1 cellular context compared by ENCODE assay signal in the genomic region with DNA sequence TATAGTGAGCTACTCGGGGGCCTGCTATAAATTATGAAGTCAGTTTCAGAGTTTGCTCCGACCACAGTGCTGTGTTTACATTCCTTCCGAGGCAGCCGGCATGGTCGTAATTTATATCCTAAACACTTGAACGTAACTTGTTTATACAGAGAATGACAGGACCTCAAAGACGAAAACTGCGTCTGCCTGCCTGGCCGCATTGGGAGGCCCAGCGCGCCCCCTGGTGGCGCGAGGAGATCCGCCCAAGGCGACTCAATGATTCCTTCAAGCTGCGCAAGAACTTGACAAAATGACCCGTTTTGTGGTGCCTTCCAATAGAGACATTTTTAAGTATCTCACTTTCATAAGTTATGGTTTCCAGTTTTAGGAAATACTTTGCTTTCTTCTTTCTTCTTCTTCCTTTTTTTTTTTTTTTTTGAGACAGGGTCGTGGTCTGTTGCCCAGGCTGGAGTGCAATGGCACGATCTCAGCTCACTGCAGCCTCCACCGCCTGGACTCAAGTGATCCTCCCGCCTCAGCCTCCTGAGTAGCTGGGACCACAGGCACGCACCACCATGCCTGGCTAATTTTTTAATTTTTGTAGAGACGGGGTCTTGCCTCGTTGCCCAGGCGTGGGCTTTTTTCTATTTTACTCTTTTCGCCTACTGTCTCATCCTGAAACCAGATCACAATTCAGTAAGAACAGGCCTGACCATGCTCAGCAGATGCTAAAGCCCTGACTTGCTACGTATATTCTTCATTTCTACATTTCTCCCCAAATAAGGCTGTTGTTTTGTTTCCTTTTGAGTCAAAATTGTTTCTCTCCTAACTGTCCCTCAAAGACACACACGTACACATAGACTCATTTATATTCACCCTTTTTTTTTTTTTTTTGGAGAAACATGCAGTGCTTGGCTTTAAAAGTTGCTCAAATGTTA.
TF ChIP-seq lines count a peak whose summit lies in the region.

No MANE protein-coding gene starts in this region.

TF ChIP-seq in HEK293, 187 proteins besides CTCF, POLR2A, EP300 and RAD21 (continued from another document):
- TF ChIP-seq, protein P1, sequence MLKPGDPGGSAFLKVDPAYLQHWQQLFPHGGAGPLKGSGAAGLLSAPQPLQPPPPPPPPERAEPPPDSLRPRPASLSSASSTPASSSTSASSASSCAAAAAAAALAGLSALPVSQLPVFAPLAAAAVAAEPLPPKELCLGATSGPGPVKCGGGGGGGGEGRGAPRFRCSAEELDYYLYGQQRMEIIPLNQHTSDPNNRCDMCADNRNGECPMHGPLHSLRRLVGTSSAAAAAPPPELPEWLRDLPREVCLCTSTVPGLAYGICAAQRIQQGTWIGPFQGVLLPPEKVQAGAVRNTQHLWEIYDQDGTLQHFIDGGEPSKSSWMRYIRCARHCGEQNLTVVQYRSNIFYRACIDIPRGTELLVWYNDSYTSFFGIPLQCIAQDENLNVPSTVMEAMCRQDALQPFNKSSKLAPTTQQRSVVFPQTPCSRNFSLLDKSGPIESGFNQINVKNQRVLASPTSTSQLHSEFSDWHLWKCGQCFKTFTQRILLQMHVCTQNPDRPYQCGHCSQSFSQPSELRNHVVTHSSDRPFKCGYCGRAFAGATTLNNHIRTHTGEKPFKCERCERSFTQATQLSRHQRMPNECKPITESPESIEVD (tag by site-specific recombination; IDR thresholded peaks at IDR 0.05) = peak; percentile 95
- peak; percentile 92 for TF ChIP-seq ZEB2 (tag by site-specific recombination; IDR thresholded peaks at IDR 0.05)
- TF ChIP-seq GFI1B (tag by site-specific recombination; IDR thresholded peaks at IDR 0.05) = peak; percentile 29; the same call in 1 of the 2 replicates
- peak; percentile 52 for TF ChIP-seq SP2 (tag by site-specific recombination; IDR thresholded peaks at IDR 0.05)
- peak; percentile 94 for TF ChIP-seq MEIS1 (CRISPR knock-in tag; IDR thresholded peaks at IDR 0.05; ENCODE audit: borderline replicate concordance)
- TF ChIP-seq, protein P2, sequence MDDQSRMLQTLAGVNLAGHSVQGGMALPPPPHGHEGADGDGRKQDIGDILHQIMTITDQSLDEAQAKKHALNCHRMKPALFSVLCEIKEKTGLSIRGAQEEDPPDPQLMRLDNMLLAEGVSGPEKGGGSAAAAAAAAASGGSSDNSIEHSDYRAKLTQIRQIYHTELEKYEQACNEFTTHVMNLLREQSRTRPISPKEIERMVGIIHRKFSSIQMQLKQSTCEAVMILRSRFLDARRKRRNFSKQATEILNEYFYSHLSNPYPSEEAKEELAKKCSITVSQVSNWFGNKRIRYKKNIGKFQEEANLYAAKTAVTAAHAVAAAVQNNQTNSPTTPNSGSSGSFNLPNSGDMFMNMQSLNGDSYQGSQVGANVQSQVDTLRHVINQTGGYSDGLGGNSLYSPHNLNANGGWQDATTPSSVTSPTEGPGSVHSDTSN (CRISPR knock-in tag; IDR thresholded peaks at IDR 0.05) = peak; percentile 59; the same call in 1 of the 2 replicates
- TF ChIP-seq, protein P3, sequence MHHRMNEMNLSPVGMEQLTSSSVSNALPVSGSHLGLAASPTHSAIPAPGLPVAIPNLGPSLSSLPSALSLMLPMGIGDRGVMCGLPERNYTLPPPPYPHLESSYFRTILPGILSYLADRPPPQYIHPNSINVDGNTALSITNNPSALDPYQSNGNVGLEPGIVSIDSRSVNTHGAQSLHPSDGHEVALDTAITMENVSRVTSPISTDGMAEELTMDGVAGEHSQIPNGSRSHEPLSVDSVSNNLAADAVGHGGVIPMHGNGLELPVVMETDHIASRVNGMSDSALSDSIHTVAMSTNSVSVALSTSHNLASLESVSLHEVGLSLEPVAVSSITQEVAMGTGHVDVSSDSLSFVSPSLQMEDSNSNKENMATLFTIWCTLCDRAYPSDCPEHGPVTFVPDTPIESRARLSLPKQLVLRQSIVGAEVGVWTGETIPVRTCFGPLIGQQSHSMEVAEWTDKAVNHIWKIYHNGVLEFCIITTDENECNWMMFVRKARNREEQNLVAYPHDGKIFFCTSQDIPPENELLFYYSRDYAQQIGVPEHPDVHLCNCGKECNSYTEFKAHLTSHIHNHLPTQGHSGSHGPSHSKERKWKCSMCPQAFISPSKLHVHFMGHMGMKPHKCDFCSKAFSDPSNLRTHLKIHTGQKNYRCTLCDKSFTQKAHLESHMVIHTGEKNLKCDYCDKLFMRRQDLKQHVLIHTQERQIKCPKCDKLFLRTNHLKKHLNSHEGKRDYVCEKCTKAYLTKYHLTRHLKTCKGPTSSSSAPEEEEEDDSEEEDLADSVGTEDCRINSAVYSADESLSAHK (tag by site-specific recombination; IDR thresholded peaks at IDR 0.05) = peak; percentile 82
- peak; percentile 14; the same call in 1 of the 2 replicates for TF ChIP-seq ZBTB21 (tag by site-specific recombination; IDR thresholded peaks at IDR 0.05)
- TF ChIP-seq ZIC2 (tag by site-specific recombination; IDR thresholded peaks at IDR 0.05) = peak; percentile 53
- 0 out of 2 replicates have a peak, but pooled peaks have one; percentile 17 for TF ChIP-seq KLF1 (tag by site-specific recombination; IDR thresholded peaks at IDR 0.05)
- no peak for TF ChIP-seq ZNF747 (tag by site-specific recombination; IDR thresholded peaks at IDR 0.05)
- TF ChIP-seq, protein P4, sequence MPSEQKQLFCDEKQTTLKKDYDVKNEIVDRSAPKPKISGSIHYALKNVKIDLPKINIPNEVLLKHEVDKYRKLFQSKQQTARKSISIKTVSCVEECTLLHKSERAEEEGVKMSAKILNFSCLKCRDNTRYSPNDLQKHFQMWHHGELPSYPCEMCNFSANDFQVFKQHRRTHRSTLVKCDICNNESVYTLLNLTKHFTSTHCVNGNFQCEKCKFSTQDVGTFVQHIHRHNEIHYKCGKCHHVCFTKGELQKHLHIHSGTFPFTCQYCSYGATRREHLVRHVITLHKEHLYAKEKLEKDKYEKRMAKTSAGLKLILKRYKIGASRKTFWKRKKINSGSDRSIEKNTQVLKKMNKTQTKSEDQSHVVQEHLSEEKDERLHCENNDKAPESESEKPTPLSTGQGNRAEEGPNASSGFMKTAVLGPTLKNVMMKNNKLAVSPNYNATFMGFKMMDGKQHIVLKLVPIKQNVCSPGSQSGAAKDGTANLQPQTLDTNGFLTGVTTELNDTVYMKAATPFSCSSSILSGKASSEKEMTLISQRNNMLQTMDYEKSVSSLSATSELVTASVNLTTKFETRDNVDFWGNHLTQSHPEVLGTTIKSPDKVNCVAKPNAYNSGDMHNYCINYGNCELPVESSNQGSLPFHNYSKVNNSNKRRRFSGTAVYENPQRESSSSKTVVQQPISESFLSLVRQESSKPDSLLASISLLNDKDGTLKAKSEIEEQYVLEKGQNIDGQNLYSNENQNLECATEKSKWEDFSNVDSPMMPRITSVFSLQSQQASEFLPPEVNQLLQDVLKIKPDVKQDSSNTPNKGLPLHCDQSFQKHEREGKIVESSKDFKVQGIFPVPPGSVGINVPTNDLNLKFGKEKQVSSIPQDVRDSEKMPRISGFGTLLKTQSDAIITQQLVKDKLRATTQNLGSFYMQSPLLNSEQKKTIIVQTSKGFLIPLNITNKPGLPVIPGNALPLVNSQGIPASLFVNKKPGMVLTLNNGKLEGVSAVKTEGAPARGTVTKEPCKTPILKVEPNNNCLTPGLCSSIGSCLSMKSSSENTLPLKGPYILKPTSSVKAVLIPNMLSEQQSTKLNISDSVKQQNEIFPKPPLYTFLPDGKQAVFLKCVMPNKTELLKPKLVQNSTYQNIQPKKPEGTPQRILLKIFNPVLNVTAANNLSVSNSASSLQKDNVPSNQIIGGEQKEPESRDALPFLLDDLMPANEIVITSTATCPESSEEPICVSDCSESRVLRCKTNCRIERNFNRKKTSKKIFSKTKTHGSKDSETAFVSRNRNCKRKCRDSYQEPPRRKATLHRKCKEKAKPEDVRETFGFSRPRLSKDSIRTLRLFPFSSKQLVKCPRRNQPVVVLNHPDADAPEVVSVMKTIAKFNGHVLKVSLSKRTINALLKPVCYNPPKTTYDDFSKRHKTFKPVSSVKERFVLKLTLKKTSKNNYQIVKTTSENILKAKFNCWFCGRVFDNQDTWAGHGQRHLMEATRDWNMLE (tag by site-specific recombination; conservative IDR thresholded peaks at IDR 0.05; ENCODE audit: low read depth) = 0 out of 2 replicates have a peak, but pooled peaks have one; percentile 29
